23 cellular contexts compared by ENCODE assay signal in genomic region chr6:5666695-5667094, GRCh38.
"Had no signal": no experiment of that assay in that cellular context is flagged by ENCODE, and none has a peak within 500 bp of the region (broad histone marks: within the 10 kb centered on the region; RNA-seq: fewer than 3 reads in every experiment).

No MANE protein-coding gene starts in this region.

- H3K27me3 ChIP-seq: gastroesophageal sphincter, hepatocyte, ovary, sigmoid colon had no signal

- H3K27ac ChIP-seq: gastroesophageal sphincter, hepatocyte, ovary, prostate gland, sigmoid colon, thoracic aorta had no signal

- H3K4me1 ChIP-seq: prostate gland had no signal

- DNase-seq: activated CD4-positive, alpha-beta T cell treated with anti-CD3 and anti-CD28 coated beads, Interleukin-2, amount 10 ng/mL, durations not matched to agents 7 days and 5 days; activated CD4-positive, CD25-positive, alpha-beta regulatory T cell treated with anti-CD3 and anti-CD28 coated beads, Interleukin-2, amount 50 U/mL, for 72 hours; activated effector memory CD4-positive, alpha-beta T cell treated with anti-CD3 and anti-CD28 coated beads, Interleukin-2, amount 50 U/mL, for 16 hours; amniotic stem cell; caudate nucleus; cortex of kidney; islet precursor cell; left cardiac atrium; left ventricle myocardium superior; ovary; retina; sigmoid colon; small intestine; stimulated activated CD4-positive, alpha-beta T cell treated with anti-CD3 and anti-CD28 coated beads, Interleukin-4, amount 100 ng/mL, for 24 hours; T-helper 2 cell; trophoblast cell had no signal

- H3K36me3 Mint-ChIP-seq: stimulated activated effector memory CD8-positive, alpha-beta T cell treated with anti-CD3 and anti-CD28 coated beads, Interleukin-12 subunit alpha, Interleukin-12 subunit beta, amount 100 ng/mL, for 72 hours had no signal

- H3K9me3 ChIP-seq: gastroesophageal sphincter, ovary, prostate gland, sigmoid colon, thoracic aorta had no signal

- ATAC-seq: activated naive CD4-positive, alpha-beta T cell treated with anti-CD3 and anti-CD28 coated beads, Interleukin-2, amount 50 U/mL, for 72 hours; gastroesophageal sphincter; left cardiac atrium; stimulated activated effector memory CD8-positive, alpha-beta T cell treated with anti-CD3 and anti-CD28 coated beads, Interleukin-12 subunit alpha, Interleukin-12 subunit beta, amount 100 ng/mL, for 72 hours had no signal

- H3K27ac Mint-ChIP-seq: stimulated activated effector memory CD8-positive, alpha-beta T cell treated with anti-CD3 and anti-CD28 coated beads, Interleukin-12 subunit alpha, Interleukin-12 subunit beta, amount 100 ng/mL, for 72 hours; stimulated activated naive CD8-positive, alpha-beta T cell treated with anti-CD3 and anti-CD28 coated beads, Interleukin-15, Interleukin-2, amounts not matched to agents 100 ng/mL and 50 ng/mL, for 24 hours had no signal

- H3K4me3 Mint-ChIP-seq: activated CD4-positive, alpha-beta T cell treated with anti-CD3 and anti-CD28 coated beads, Interleukin-2, amount 10 ng/mL, durations not matched to agents 7 days and 5 days; stimulated activated effector memory CD8-positive, alpha-beta T cell treated with anti-CD3 and anti-CD28 coated beads, Interleukin-12 subunit alpha, Interleukin-12 subunit beta, amount 100 ng/mL, for 72 hours; stimulated activated naive CD8-positive, alpha-beta T cell treated with anti-CD3 and anti-CD28 coated beads, Interleukin-15, Interleukin-2, amounts not matched to agents 100 ng/mL and 50 ng/mL, for 24 hours had no signal

- H3K36me3 ChIP-seq: gastroesophageal sphincter, ovary, prostate gland, sigmoid colon, thoracic aorta had no signal

- H3K4me3 ChIP-seq: gastroesophageal sphincter, hepatocyte, ovary, prostate gland, sigmoid colon, thoracic aorta had no signal

- H3K27me3 Mint-ChIP-seq: activated CD4-positive, alpha-beta T cell treated with anti-CD3 and anti-CD28 coated beads, Interleukin-2, amount 10 ng/mL, durations not matched to agents 7 days and 5 days; stimulated activated naive CD8-positive, alpha-beta T cell treated with anti-CD3 and anti-CD28 coated beads, Interleukin-15, Interleukin-2, amounts not matched to agents 100 ng/mL and 50 ng/mL, for 24 hours had no signal

- H3K9me3 Mint-ChIP-seq: stimulated activated effector memory CD8-positive, alpha-beta T cell treated with anti-CD3 and anti-CD28 coated beads, Interleukin-12 subunit alpha, Interleukin-12 subunit beta, amount 100 ng/mL, for 72 hours had no signal
